ENCODE assay signal across 10 cellular contexts in the genomic region with DNA sequence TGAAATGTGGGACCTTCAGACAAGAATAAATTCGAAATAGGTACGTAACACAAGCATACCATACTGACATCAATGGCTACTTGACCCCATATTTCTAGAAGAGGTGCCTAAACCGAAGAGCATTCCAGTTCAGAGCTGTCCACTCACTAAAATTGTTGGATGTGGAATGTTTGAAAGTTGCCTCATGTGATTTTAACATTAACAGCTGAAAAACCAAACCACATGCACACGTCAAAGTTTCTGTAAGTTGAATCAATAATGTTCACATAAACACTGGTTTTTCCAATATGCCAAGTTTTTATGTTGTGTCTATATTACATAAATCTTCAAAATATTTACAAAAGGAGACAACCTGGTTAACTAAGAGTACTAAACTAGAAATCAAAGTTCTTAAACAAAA. TPM values are rescaled to one million over a fixed set of nuclear protein-coding genes. Genes with fewer than 3 reads are reported as not detected.
A peak's percentile ranks its signal among the peaks of the same experiment; 100 is the strongest.
DNase-seq lines count a peak whose midpoint lies in the region; ATAC-seq and TF ChIP-seq lines count a peak whose summit lies in the region.
"Had no signal": no experiment of that assay in that cellular context is flagged by ENCODE, and none has a peak within 500 bp of the region (broad histone marks: within the 10 kb centered on the region; RNA-seq: fewer than 3 reads in every experiment).

No MANE protein-coding gene starts in this region.

- H3K4me3 ChIP-seq in SK-N-SH (ENCODE audit: low read depth in 2 of 2, low read length in 1 of 2) (peak overlapping the region; percentile 84 to 92; a peak in 3 of 4 replicates), iPS-15b (ENCODE audit: low read depth, low read length) (peak overlapping the region; percentile 90), spleen (peak overlapping the region in 7 of 8 donors; percentile 13 to 93 (median 84))

- TF ChIP-seq RAD21 in SK-N-SH (IDR thresholded peaks at IDR 0.05; ENCODE audit: low read length): no peak

- H3K4me1 ChIP-seq in SK-N-SH (ENCODE audit: control insufficient read depth in 1 of 2, insufficient read depth in 2 of 2, low read depth in 1 of 2, low read length in 1 of 2): peaks cover 18 to 44% of the 10 kb centered on the region in 2 experiments
- H3K4me1 ChIP-seq in iPS-15b (ENCODE audit: control insufficient read depth, insufficient read depth, low read length): peaks cover 18% of the 10 kb centered on the region
- H3K4me1 ChIP-seq in spleen: peaks cover 54 to 72% (median 67%) of the 10 kb centered on the region in 6 donors

- ATAC-seq in SK-N-SH treated with all-trans-retinoic acid at 6 μM for 48 hours (no peak), T-helper 17 cell (no peak), HG02610 (IDR thresholded peaks at IDR 0.05; ENCODE audit: unreplicated experiment) (no peak)

- DNase-seq in SK-N-SH (no peak), T-helper 17 cell (no peak), spleen (no peak), NCI-H2029 (lab: John Stamatoyannopoulos, UW) (no peak), DMS53 treated with DMSO at 0.1 percent for 48 hours (lab: John Stamatoyannopoulos, UW; ENCODE audit: unreplicated experiment) (no peak)
- DNase-seq: NCI-H524 had no signal

- TF ChIP-seq POLR2A in spleen (IDR thresholded peaks at IDR 0.05): no peak

- TF ChIP-seq EP300 in SK-N-SH (IDR thresholded peaks at IDR 0.05; ENCODE audit: borderline replicate concordance in 1 of 2, low read depth in 1 of 2, low read length in 1 of 2): no peak

- no peaks in the 10 kb centered on the region for H3K9me2 ChIP-seq in SK-N-SH

- H4K20me1 ChIP-seq in SK-N-SH (ENCODE audit: insufficient read depth): peaks cover 77% of the 10 kb centered on the region

- H3K4me3 Mint-ChIP-seq in T-helper 17 cell: peak overlapping the region; percentile 88

- no peak for TF ChIP-seq CTCF in SK-N-SH (IDR thresholded peaks at IDR 0.05)
- TF ChIP-seq CTCF in spleen (IDR thresholded peaks at IDR 0.05 in 8 of 11, conservative IDR thresholded peaks at IDR 0.05 in 3 of 11): no peak

- intact Hi-C loops in spleen (cut with DNase I; ENCODE audit: low total_unique reads): no loop called here

- no peak overlapping the region for H3K27ac Mint-ChIP-seq in T-helper 17 cell

- peak overlapping the region; percentile 95 for H3K4me2 ChIP-seq in SK-N-SH

- H3K27me3 ChIP-seq in SK-N-SH (ENCODE audit: insufficient read depth): no peaks in the 10 kb centered on the region
- H3K27me3 ChIP-seq in iPS-15b (ENCODE audit: control insufficient read depth, insufficient read depth, low read length): no peaks in the 10 kb centered on the region
- H3K27me3 ChIP-seq in spleen (replicated peaks in 1 of 7): no peaks in the 10 kb centered on the region

- H3K36me3 Mint-ChIP-seq in T-helper 17 cell (ENCODE audit: low read depth): peaks cover 7% of the 10 kb centered on the region

- CTCF ChIA-PET in SK-N-SH (lab: Yijun Ruan, JAX): no interaction called here

- no peak overlapping the region for H2AFZ ChIP-seq in SK-N-SH (ENCODE audit: low read depth)

- H3K9ac ChIP-seq in SK-N-SH (peak overlapping the region; percentile 100; the same call in 1 of the 2 replicates), iPS-15b (ENCODE audit: low read depth, low read length) (no peak overlapping the region)

- H3K36me3 ChIP-seq in SK-N-SH (replicated peaks in 1 of 2; ENCODE audit: control insufficient read depth in 1 of 2, insufficient read depth in 2 of 2, low read length in 1 of 2) (peaks cover 29 to 48% of the 10 kb centered on the region in 2 experiments), iPS-15b (ENCODE audit: control insufficient read depth, insufficient read depth, low read length) (peaks cover 5% of the 10 kb centered on the region), spleen (peaks cover 0 to 43% (median 0%) of the 10 kb centered on the region in 6 donors)

- H3K4me1 Mint-ChIP-seq in T-helper 17 cell: peaks cover 50% of the 10 kb centered on the region

- peaks cover 83% of the 10 kb centered on the region for H3K79me2 ChIP-seq in SK-N-SH (ENCODE audit: insufficient read depth)

- H3K27me3 Mint-ChIP-seq in T-helper 17 cell: no peaks in the 10 kb centered on the region

- H3K9me3 ChIP-seq in SK-N-SH (no peaks in the 10 kb centered on the region), T-helper 17 cell (ENCODE audit: control insufficient read depth, low read length, poor library complexity, severe bottlenecking) (no peaks in the 10 kb centered on the region), iPS-15b (ENCODE audit: control insufficient read depth, insufficient read depth, low read length) (no peaks in the 10 kb centered on the region), spleen (no peaks in the 10 kb centered on the region)

- H3K27ac ChIP-seq in SK-N-SH (ENCODE audit: low read depth in 2 of 2, low read length in 1 of 2): peak overlapping the region in 1 of 2 experiments; percentile 100; a peak in 2 of 4 replicates
- H3K27ac ChIP-seq in spleen: peak overlapping the region in 7 of 8 donors; percentile 100
- H3K27ac ChIP-seq: 22Rv1 had no signal

- H3F3A ChIP-seq in SK-N-SH (replicated peaks; ENCODE audit: insufficient read depth): peaks cover 35% of the 10 kb centered on the region

- POLR2A ChIA-PET in SK-N-SH (lab: Yijun Ruan, JAX): interaction anchor here (1.2 to 2.0 kb wide), 2 partner anchors 8 to 11 kb away, joined by 4 to 5 read pairs; no protein-coding TSS in a partner anchor

- WGBS in SK-N-SH (ENCODE audit: low lambda C conversion rate): 62% methylated on average over 4 of the region's 4 CpGs
- 37 to 63% (median 50%) methylated on average over 4 of the region's 4 CpGs for WGBS in spleen, 5 donors

TF ChIP-seq in SK-N-SH, 30 proteins besides CTCF, POLR2A, EP300 and RAD21:
- TF ChIP-seq SMC3 (IDR thresholded peaks at IDR 0.05; ENCODE audit: low read depth, low read length) (no peak), GATA2 (CRISPR knock-in tag; IDR thresholded peaks at IDR 0.05) (no peak), ZBTB33 (IDR thresholded peaks at IDR 0.05; ENCODE audit: borderline replicate concordance, low read depth) (no peak), GABPA (IDR thresholded peaks at IDR 0.05; ENCODE audit: low read depth) (no peak), YY1 (IDR thresholded peaks at IDR 0.05; ENCODE audit: low read depth) (no peak)

TF ChIP-seq in SK-N-SH treated with all-trans-retinoic acid at 6 μM for 48 hours, 23 proteins besides CTCF, POLR2A, EP300 and RAD21:
- TF ChIP-seq SNAI2 (CRISPR knock-in tag; IDR thresholded peaks at IDR 0.05) (no peak), TOX (CRISPR knock-in tag; IDR thresholded peaks at IDR 0.05; ENCODE audit: borderline replicate concordance) (no peak), ISL1 (CRISPR knock-in tag; IDR thresholded peaks at IDR 0.05) (no peak)

RNA-seq across cellular contexts. Expression of gene UBE2D3, which starts 3.5 kb away (rescaled TPM):
- 199 and 216 TPM in 2 replicates for polyA plus RNA-seq in SK-N-SH (2012; rRNA removed)
- 218 and 251 TPM in 2 replicates for polyA plus RNA-seq in SK-N-SH (2012; cell fraction: cytosol; rRNA removed)
- polyA plus RNA-seq in SK-N-SH (2012; cell fraction: nucleus; rRNA removed): 216 and 236 TPM in 2 replicates
- total RNA-seq in T-helper 17 cell: 100 to 1,000 TPM; 526 to 528 TPM
- total RNA-seq in spleen: 100 to 1,000 TPM; 303 to 459 (median 316) TPM
- polyA plus RNA-seq in spleen: 100 to 1,000 TPM; 152 to 212 (median 177) TPM

RNA-seq across cellular contexts. Expression of gene CISD2, which starts 44.9 kb away (rescaled TPM):
- polyA plus RNA-seq in SK-N-SH (2012; rRNA removed): 21.4 and 23.1 TPM in 2 replicates
- 29.7 and 39.9 TPM in 2 replicates for polyA plus RNA-seq in SK-N-SH (2012; cell fraction: cytosol; rRNA removed)
- polyA plus RNA-seq in SK-N-SH (2012; cell fraction: nucleus; rRNA removed): 3.7 and 5.9 TPM in 2 replicates
- total RNA-seq in T-helper 17 cell: 10 to 100 TPM; 14.3 to 14.4 TPM
- total RNA-seq in spleen: 10 to 100 TPM; 13.2 to 31.9 (median 26.8) TPM
- 10 to 100 TPM; 11.1 to 22.3 (median 21.7) TPM for polyA plus RNA-seq in spleen
